ENCODE assay signal across 11 cellular contexts in the genomic region with DNA sequence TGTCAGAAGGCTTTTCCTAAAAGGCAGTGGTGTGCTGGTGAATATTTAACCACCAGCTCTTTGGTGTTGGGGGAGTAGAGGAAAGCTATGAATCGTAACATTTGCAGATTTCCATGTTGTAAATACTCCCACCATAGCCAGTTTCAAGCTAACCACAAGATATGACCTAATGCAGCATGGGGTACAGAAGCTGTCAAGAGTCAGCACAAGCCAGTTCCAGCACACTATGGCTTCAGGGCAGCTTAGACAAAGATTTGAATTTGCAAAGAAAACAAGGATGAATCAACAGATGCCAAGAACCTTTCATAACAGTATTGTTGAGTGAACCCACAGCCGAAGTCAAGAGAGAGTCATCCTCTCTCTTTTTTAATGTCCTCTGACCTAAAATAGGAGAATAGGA. TPM values are rescaled to one million over a fixed set of nuclear protein-coding genes. Genes with fewer than 3 reads are reported as not detected.
A peak's percentile ranks its signal among the peaks of the same experiment; 100 is the strongest.
DNase-seq lines count a peak whose midpoint lies in the region; ATAC-seq and TF ChIP-seq lines count a peak whose summit lies in the region.
"Had no signal": no experiment of that assay in that cellular context is flagged by ENCODE, and none has a peak within 500 bp of the region (broad histone marks: within the 10 kb centered on the region; RNA-seq: fewer than 3 reads in every experiment).

No MANE protein-coding gene starts in this region.

- H3K4me3 ChIP-seq in astrocyte of the cerebellum (ENCODE audit: low read depth, low read length): no peak overlapping the region

- in situ Hi-C loops in astrocyte of the cerebellum (cut with HindIII; ENCODE audit: low sequenced_read_pairs): no loop called here

- no peak for TF ChIP-seq CTCF in AG09319 (IDR thresholded peaks at IDR 0.05; ENCODE audit: low read depth, low read length)
- no peak for TF ChIP-seq CTCF in astrocyte of the cerebellum (IDR thresholded peaks at IDR 0.05; ENCODE audit: low read depth, low read length, missing control alignments)

- intact Hi-C loops in left cardiac atrium (cut with DNase I): no loop called here
- intact Hi-C loops in head of caudate nucleus (cut with DNase I): no loop called here

- no peak for ATAC-seq in left cardiac atrium
- no peak for ATAC-seq in GM21515 (IDR thresholded peaks at IDR 0.05; ENCODE audit: unreplicated experiment)
- no peak for ATAC-seq in GM21381 (IDR thresholded peaks at IDR 0.05; ENCODE audit: unreplicated experiment)

- DNase-seq in AG09319 (ENCODE audit: extremely low read depth, low read depth): peak; percentile 19
- DNase-seq in HPDE6-E6E7 (ENCODE audit: extremely low spot score): peak; percentile 64
- peak; percentile 86 for DNase-seq in astrocyte of the cerebellum (ENCODE audit: low read depth)
- peak; percentile 97 for DNase-seq in kidney glomerular epithelial cell (lab: John Stamatoyannopoulos, UW)
- DNase-seq in left cardiac atrium: no peak
- no peak for DNase-seq in head of caudate nucleus
- DNase-seq: activated naive CD8-positive, alpha-beta T cell treated with anti-CD3 and anti-CD28 coated beads, Interleukin-2, amount 10 ng/mL, durations not matched to agents 7 days and 5 days; H9; NCI-H524 had no signal

RNA-seq across cellular contexts. Expression of gene COMMD9, which starts 40.0 kb away (rescaled TPM):
- 10 to 100 TPM; 38.4 to 48.8 TPM for total RNA-seq in left cardiac atrium

RNA-seq across cellular contexts. Expression of gene PRR5L, which starts 46.8 kb away (rescaled TPM):
- total RNA-seq in left cardiac atrium: 1 to 10 TPM; 4.0 to 5.8 TPM

Comparison
In these comparisons a context has a peak if more than half of its experiments do, and no peak if none do; other contexts are left out.
1. DNase-seq: peak in AG09319 (single experiment), HPDE6-E6E7 (single experiment), astrocyte of the cerebellum (single experiment) and kidney glomerular epithelial cell (single experiment); none in left cardiac atrium (single experiment) and head of caudate nucleus (0 of 42).